5 cellular contexts compared by ENCODE assay signal in genomic region chr2:42436370-42436769, GRCh38. TPM values are rescaled to one million over a fixed set of nuclear protein-coding genes. Genes with fewer than 3 reads are reported as not detected.
"Had no signal": no experiment of that assay in that cellular context is flagged by ENCODE, and none has a peak within 500 bp of the region (broad histone marks: within the 10 kb centered on the region; RNA-seq: fewer than 3 reads in every experiment).

No MANE protein-coding gene starts in this region.

- DNase-seq: H9, HCEC 1CT, IMR-90 had no signal

- H3K4me3 ChIP-seq: GM23338, K562 had no signal

- ATAC-seq: GM23338, K562 had no signal

RNA-seq across cellular contexts. Expression of gene KCNG3, which starts 57.4 kb away (rescaled TPM):
- total RNA-seq: K562 had no signal
- polyA plus RNA-seq: IMR-90, K562 had no signal
